Comparison of ENCODE assay signal across 10 cellular contexts in genomic region chr1:226945106-226945857, GRCh38. TPM values are rescaled to one million over a fixed set of nuclear protein-coding genes. Genes with fewer than 3 reads are reported as not detected.
DNase-seq lines count a peak whose midpoint lies in the region; ATAC-seq, FAIRE-seq and TF ChIP-seq lines count a peak whose summit lies in the region.
"Had no signal": no experiment of that assay in that cellular context is flagged by ENCODE, and none has a peak within 500 bp of the region (broad histone marks: within the 10 kb centered on the region; RNA-seq: fewer than 3 reads in every experiment).

No MANE protein-coding gene starts in this region.

- no peaks in the 10 kb centered on the region; a peak in 1 of 4 replicates for H3K9me3 ChIP-seq in H1 (ENCODE audit: insufficient read depth in 2 of 2, low read depth in 1 of 2, low read length in 1 of 2)

- H3K4me3 ChIP-seq in H1 (ENCODE audit: extremely low read depth in 1 of 4, insufficient read depth in 2 of 4, low read depth in 3 of 4, low read length in 4 of 4), result no peak overlapping the region
- H3K4me3 ChIP-seq: ascending aorta had no signal

- no peak overlapping the region for H4K91ac ChIP-seq in H1 (replicated peaks; ENCODE audit: insufficient read length, low read length)

- H3K4me1 ChIP-seq in H1 (replicated peaks in 1 of 4; ENCODE audit: control insufficient read depth in 3 of 4, insufficient read depth in 4 of 4, low read length in 3 of 4), result peaks cover 0 to 11% (median 3%) of the 10 kb centered on the region in 4 experiments; a peak in 6 of 7 replicates

- no peak overlapping the region for H3K27ac Mint-ChIP-seq in activated CD4-positive, alpha-beta T cell treated with anti-CD3 and anti-CD28 coated beads for 36 hours
- H3K27ac Mint-ChIP-seq in T-helper 2 cell treated with Interferon-gamma antibody and Interleukin-4, amounts not matched to agents 5 μg/mL and 100 μg/mL, for 36 hours, result no peak overlapping the region

- WGBS in H1 (ENCODE audit: extremely low coverage in 1 of 2, insufficient coverage in 1 of 2, insufficient read length in 1 of 2, insufficient replicate concordance in 2 of 2, low coverage in 1 of 2, low lambda C conversion rate in 2 of 2, missing lambda C conversion rate in 1 of 2), 2 experiments, result 74% methylated on average over 19 of the region's 19 CpGs; no CpG with 5 or more reads in 1 of the 2 experiments

- no peak for TF ChIP-seq CTCF in H1 (IDR thresholded peaks at IDR 0.05; ENCODE audit: control extremely low read depth in 1 of 3, insufficient read depth in 1 of 3, low read depth in 1 of 3, low read length in 3 of 3)

- peaks cover 4% of the 10 kb centered on the region for H3K23me2 ChIP-seq in H1 (ENCODE audit: low read depth, low read length)

- H3K27ac ChIP-seq in H1 (ENCODE audit: low read depth, low read length), result no peak overlapping the region
- H3K27ac ChIP-seq: ascending aorta had no signal

- H2BK12ac ChIP-seq in H1 (ENCODE audit: low read depth, low read length), result peak overlapping the region; percentile 50; the same call in 1 of the 2 replicates

- H3K9ac ChIP-seq in H1 (replicated peaks in 1 of 4; ENCODE audit: extremely low read depth in 1 of 4, low read depth in 3 of 4, low read length in 3 of 4), result no peak overlapping the region

- H3K4me1 Mint-ChIP-seq in activated CD4-positive, alpha-beta T cell treated with anti-CD3 and anti-CD28 coated beads for 36 hours, result peaks cover 47% of the 10 kb centered on the region
- peaks cover 11% of the 10 kb centered on the region for H3K4me1 Mint-ChIP-seq in T-helper 2 cell treated with Interferon-gamma antibody and Interleukin-4, amounts not matched to agents 5 μg/mL and 100 μg/mL, for 36 hours (ENCODE audit: low read depth)

- peak overlapping the region; percentile 39; the same call in 1 of the 2 replicates for H4K8ac ChIP-seq in H1 (ENCODE audit: extremely low read depth, insufficient read depth, low read length)

- ATAC-seq in activated CD4-positive, alpha-beta T cell treated with anti-CD3 and anti-CD28 coated beads for 36 hours, result no peak
- no peak for ATAC-seq in GM18498 (IDR thresholded peaks at IDR 0.05; ENCODE audit: unreplicated experiment)
- ATAC-seq in HG02588 (IDR thresholded peaks at IDR 0.05; ENCODE audit: unreplicated experiment), result no peak

- no peak overlapping the region for H2BK20ac ChIP-seq in H1 (ENCODE audit: low read length)

- no peak overlapping the region for H2AFZ ChIP-seq in H1 (ENCODE audit: low read length)

- no peak for TF ChIP-seq POLR2A in H1 (IDR thresholded peaks at IDR 0.05; ENCODE audit: control extremely low read depth in 1 of 2, low read depth in 2 of 2, low read length in 2 of 2)

- no peaks in the 10 kb centered on the region for H3K36me3 ChIP-seq in H1 (ENCODE audit: control insufficient read depth in 2 of 4, insufficient read depth in 4 of 4, low read length in 3 of 4)
- H3K36me3 ChIP-seq: ascending aorta had no signal

- no peak overlapping the region for H2BK120ac ChIP-seq in H1 (replicated peaks; ENCODE audit: low read depth, low read length)

- no peak overlapping the region for H3K18ac ChIP-seq in H1 (ENCODE audit: extremely low read depth, low read length)

- H2AK5ac ChIP-seq in H1 (ENCODE audit: low read depth, low read length), result no peak overlapping the region

- H4K20me1 ChIP-seq in H1 (replicated peaks in 1 of 2; ENCODE audit: control insufficient read depth in 1 of 2, insufficient read depth in 2 of 2, low read length in 2 of 2), result peaks cover 3 to 4% of the 10 kb centered on the region in 2 experiments

- TF ChIP-seq RAD21 in H1 (IDR thresholded peaks at IDR 0.05 in 1 of 2, conservative IDR thresholded peaks at IDR 0.05 in 1 of 2; ENCODE audit: low read depth in 2 of 2, low read length in 2 of 2), result no peak

- no peak overlapping the region for H3K56ac ChIP-seq in H1 (replicated peaks; ENCODE audit: insufficient read length, low read depth, low read length)

- H3K23ac ChIP-seq in H1 (ENCODE audit: insufficient read length), result no peak overlapping the region

- H3K27me3 ChIP-seq in H1 (replicated peaks in 1 of 4; ENCODE audit: control insufficient read depth in 3 of 4, extremely low read depth in 1 of 4, insufficient read depth in 3 of 4, low read length in 3 of 4), result peaks cover 0 to 2% (median 0%) of the 10 kb centered on the region in 4 experiments; a peak in 3 of 7 replicates
- H3K27me3 ChIP-seq: ascending aorta had no signal

- no peaks in the 10 kb centered on the region for H3K27me3 Mint-ChIP-seq in activated CD4-positive, alpha-beta T cell treated with anti-CD3 and anti-CD28 coated beads for 36 hours
- H3K27me3 Mint-ChIP-seq in T-helper 2 cell treated with Interferon-gamma antibody and Interleukin-4, amounts not matched to agents 5 μg/mL and 100 μg/mL, for 36 hours (ENCODE audit: low read depth), result no peaks in the 10 kb centered on the region

- CTCF ChIA-PET in H1 (lab: Charles Lee; ENCODE audit: partially characterized antibody), result interaction anchor here (0.8 to 1.1 kb wide), 5 partner anchors 25 to 494 kb away, joined by 3 to 4 read pairs (median 3); no protein-coding TSS in a partner anchor
- CTCF ChIA-PET in activated CD4-positive, alpha-beta T cell treated with anti-CD3 and anti-CD28 coated beads for 36 hours (lab: Charles Lee), result interaction anchor here (0.8 kb wide), 1 partner anchor 312 kb away, joined by 3 read pairs; no protein-coding TSS in a partner anchor

- no peak overlapping the region for H3K4ac ChIP-seq in H1 (replicated peaks; ENCODE audit: insufficient read length, low read depth, low read length)

- H3K9me3 Mint-ChIP-seq in activated CD4-positive, alpha-beta T cell treated with anti-CD3 and anti-CD28 coated beads for 36 hours (ENCODE audit: low read depth), result no peaks in the 10 kb centered on the region
- H3K9me3 Mint-ChIP-seq in T-helper 2 cell treated with Interferon-gamma antibody and Interleukin-4, amounts not matched to agents 5 μg/mL and 100 μg/mL, for 36 hours, result no peaks in the 10 kb centered on the region

- no peak overlapping the region for H3K4me3 Mint-ChIP-seq in activated CD4-positive, alpha-beta T cell treated with anti-CD3 and anti-CD28 coated beads for 36 hours
- no peak overlapping the region for H3K4me3 Mint-ChIP-seq in T-helper 2 cell treated with Interferon-gamma antibody and Interleukin-4, amounts not matched to agents 5 μg/mL and 100 μg/mL, for 36 hours

- DNase-seq in COR-L47 (lab: John Stamatoyannopoulos, UW) (peak; percentile 92), NCI-H146 treated with DMSO at 0.1 percent for 48 hours (lab: John Stamatoyannopoulos, UW; ENCODE audit: unreplicated experiment) (peak; percentile 86), H1 (ENCODE audit: low read depth in 1 of 2, low spot score in 2 of 2) (no peak), myocyte (ENCODE audit: low read depth) (peak; percentile 76)
- DNase-seq in activated CD4-positive, alpha-beta T cell treated with anti-CD3 and anti-CD28 coated beads for 36 hours, result no peak
- no peak for DNase-seq in T-helper 2 cell treated with Interferon-gamma antibody and Interleukin-4, amounts not matched to agents 5 μg/mL and 100 μg/mL, for 36 hours (ENCODE audit: low spot score)
- DNase-seq: activated CD4-positive, CD25-positive, alpha-beta regulatory T cell had no signal

- POLR2A ChIA-PET in H1 (lab: Charles Lee; ENCODE audit: partially characterized antibody), result no interaction called here
- POLR2A ChIA-PET in activated CD4-positive, alpha-beta T cell treated with anti-CD3 and anti-CD28 coated beads for 36 hours (lab: Charles Lee), result no interaction called here

- H2BK15ac ChIP-seq in H1 (ENCODE audit: low read length), result no peak overlapping the region

- peaks cover 12% of the 10 kb centered on the region for H3K79me1 ChIP-seq in H1 (ENCODE audit: low read depth, low read length)

- no peak for TF ChIP-seq EP300 in H1 (IDR thresholded peaks at IDR 0.05; ENCODE audit: borderline replicate concordance in 1 of 2, low read depth in 2 of 2, low read length in 2 of 2)

- H4K5ac ChIP-seq in H1 (ENCODE audit: insufficient read length, low read depth, low read length), result no peak overlapping the region

- peaks cover 0 to 82% of the 10 kb centered on the region in 2 experiments; a peak in 2 of 4 replicates for H3K79me2 ChIP-seq in H1 (ENCODE audit: control insufficient read depth in 1 of 2, insufficient read depth in 2 of 2, low read length in 2 of 2)

- intact Hi-C loops in activated CD4-positive, alpha-beta T cell treated with anti-CD3 and anti-CD28 coated beads for 36 hours (cut with DNase I, micrococcal nuclease), result no loop called here

- H3K4me2 ChIP-seq in H1 (ENCODE audit: insufficient read depth in 1 of 2, low read depth in 2 of 2, low read length in 2 of 2), result peak overlapping the region in 1 of 2 experiments; percentile 39; a peak in 1 of 4 replicates

- H3K36me3 Mint-ChIP-seq in activated CD4-positive, alpha-beta T cell treated with anti-CD3 and anti-CD28 coated beads for 36 hours (ENCODE audit: low read depth), result peaks cover 4% of the 10 kb centered on the region
- no peaks in the 10 kb centered on the region for H3K36me3 Mint-ChIP-seq in T-helper 2 cell treated with Interferon-gamma antibody and Interleukin-4, amounts not matched to agents 5 μg/mL and 100 μg/mL, for 36 hours (ENCODE audit: low read depth)

- H2BK5ac ChIP-seq in H1 (ENCODE audit: low read depth, low read length), result 0 out of 2 replicates have a peak overlapping the region, but pooled peaks have one; percentile 60

- no peak overlapping the region for H3K14ac ChIP-seq in H1 (ENCODE audit: insufficient read length)

- FAIRE-seq in H1 (lab: Jason Lieb, UNC), result no peak

TF ChIP-seq in H1, 55 proteins besides CTCF, POLR2A, EP300 and RAD21:
- TF ChIP-seq SP4 (IDR thresholded peaks at IDR 0.05; ENCODE audit: low read length) (no peak), MAX (IDR thresholded peaks at IDR 0.05) (0 out of 2 replicates have a peak, but pooled peaks have one; percentile 7)

RNA-seq across cellular contexts. Expression of gene COQ8A, which starts 5.2 kb away (rescaled TPM):
- 38.9 and 39.0 TPM in 2 replicates for total RNA-seq in H1 (2021; fragmentation: NEBNext Ultra II Directional; extraction: Animal tissue kit (Norgen Biotek cat#: 25700))
- 28.5 and 40.2 TPM in 2 replicates for polyA plus RNA-seq in H1 (2011; rRNA removed)
- 38.6 TPM for polyA plus RNA-seq in H1 (2011; cell fraction: cytosol; rRNA removed)
- 61.2 TPM for polyA plus RNA-seq in H1 (2011; cell fraction: nucleus; rRNA removed)
- polyA plus RNA-seq in H1 (2012, experiment 1 of 2), result 27.1 to 32.5 TPM (median 31.3 TPM) in 4 replicates
- 35.2 TPM for polyA plus RNA-seq in H1 (2012, experiment 2 of 2)
- polyA plus RNA-seq in H1 (2013, experiment 1 of 2), result 17.0 TPM
- polyA plus RNA-seq in H1 (2013, experiment 2 of 2), result 17.1 TPM
- 19.0 and 25.9 TPM in 2 replicates for polyA minus RNA-seq in H1 (2011; rRNA and poly(A)+ RNA removed)
- 16.7 TPM for polyA minus RNA-seq in H1 (2011; cell fraction: cytosol; rRNA and poly(A)+ RNA removed)
- polyA minus RNA-seq in H1 (2011; cell fraction: nucleus; rRNA and poly(A)+ RNA removed), result 16.0 TPM
- 75.3 and 142 TPM in 2 replicates for total RNA-seq in myocyte
- 31.6 TPM for polyA plus RNA-seq in myocyte (2012)
- 10 to 100 TPM; 21.3 to 26.9 TPM for total RNA-seq in activated CD4-positive, alpha-beta T cell treated with anti-CD3 and anti-CD28 coated beads for 36 hours

Comparison
In these comparisons a context has a peak if more than half of its experiments do, and no peak if none do; other contexts are left out.
1. DNase-seq: peak in COR-L47 (single experiment), NCI-H146 treated with DMSO at 0.1 percent for 48 hours (single experiment) and myocyte (single experiment); none in H1 (0 of 2), activated CD4-positive, alpha-beta T cell treated with anti-CD3 and anti-CD28 coated beads for 36 hours (single experiment) and T-helper 2 cell treated with Interferon-gamma antibody and Interleukin-4, amounts not matched to agents 5 μg/mL and 100 μg/mL, for 36 hours (single experiment).